Comparison of ENCODE assay signal across 18 cellular contexts in the genomic region with DNA sequence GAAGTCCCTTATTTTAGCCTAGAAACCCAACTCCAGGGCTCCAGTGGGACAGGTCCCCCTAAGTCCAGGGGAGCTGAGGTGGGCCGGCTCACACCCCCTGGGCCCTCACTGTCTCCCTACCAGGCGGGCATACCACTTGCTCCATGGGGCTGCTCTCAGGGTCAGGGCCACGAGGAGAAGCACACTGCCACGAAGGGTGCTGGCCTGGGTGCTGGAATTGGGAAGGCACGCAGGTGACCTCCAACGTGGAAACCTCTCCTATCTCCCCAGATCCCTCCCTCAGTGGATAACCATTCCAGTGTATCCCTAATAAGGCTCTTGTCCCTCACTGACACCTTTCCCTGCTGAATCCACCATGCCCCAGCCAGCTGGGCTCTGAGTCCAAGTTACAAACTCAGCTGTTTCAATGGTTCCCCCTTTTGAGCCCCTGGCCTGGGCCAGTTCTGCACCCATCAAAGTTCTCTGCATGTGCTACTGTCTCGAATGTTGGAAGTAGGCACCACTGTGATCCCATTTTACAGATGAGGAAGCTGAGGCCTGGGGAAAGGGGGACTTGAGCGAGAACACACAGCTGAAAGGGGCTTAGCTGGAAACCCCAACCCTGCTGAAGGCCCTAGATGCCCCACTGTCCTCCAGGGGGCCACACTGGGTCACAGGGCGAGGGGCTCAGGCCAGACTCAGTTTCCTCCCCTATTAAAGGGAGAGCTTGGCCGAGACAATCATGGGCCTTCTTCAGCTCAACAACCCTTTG. TPM values are rescaled to one million over a fixed set of nuclear protein-coding genes. Genes with fewer than 3 reads are reported as not detected.
DNase-seq lines count a peak whose midpoint lies in the region; TF ChIP-seq lines count a peak whose summit lies in the region.
"Had no signal": no experiment of that assay in that cellular context is flagged by ENCODE, and none has a peak within 500 bp of the region (broad histone marks: within the 10 kb centered on the region; RNA-seq: fewer than 3 reads in every experiment).

No MANE protein-coding gene starts in this region.

- H2BK120ac ChIP-seq in H9 (ENCODE audit: low read depth, low read length, poor library complexity, severe bottlenecking) = no peak overlapping the region

- POLR2A ChIA-PET in BJ (lab: Charles Lee) = no interaction called here

- H3K27me3 Mint-ChIP-seq in H9 (ENCODE audit: low read depth) = no peaks in the 10 kb centered on the region; the same call in 1 of the 2 replicates
- H3K27me3 Mint-ChIP-seq in chondrocyte (ENCODE audit: low read depth) = no peaks in the 10 kb centered on the region
- H3K27me3 Mint-ChIP-seq: natural killer cell treated with Interleukin-12 subunit alpha and Interleukin-12 subunit beta and Interleukin-15 and Interleukin-18, amount 100 ng/mL, for 72 hours had no signal

- no peak overlapping the region for H3K18ac ChIP-seq in H9 (ENCODE audit: insufficient read length, low read depth, low read length)

- no peak overlapping the region for H3K14ac ChIP-seq in H9 (ENCODE audit: insufficient read depth, low read length)

- no peak for TF ChIP-seq EP300 in ovary (IDR thresholded peaks at IDR 0.05)

- H4K20me1 ChIP-seq in H9 (ENCODE audit: control insufficient read depth, insufficient read depth, insufficient read length) = no peaks in the 10 kb centered on the region

- no peak overlapping the region for H3K4me2 ChIP-seq in H9 (ENCODE audit: insufficient read depth, insufficient read length, low read length)
- H3K4me2 ChIP-seq: hepatocyte had no signal

- H4K91ac ChIP-seq in H9 (ENCODE audit: insufficient read length, low read depth, low read length) = no peak overlapping the region

- CTCF ChIA-PET in BJ (lab: Yijun Ruan, JAX) = interaction anchor here (0.8 to 2.7 kb wide), 4 partner anchors 15 to 320 kb away, joined by 3 to 7 read pairs (median 4); no protein-coding TSS in a partner anchor

- H2BK12ac ChIP-seq in H9 (ENCODE audit: insufficient read length, low read depth, low read length) = no peak overlapping the region

- no peak overlapping the region for H2BK20ac ChIP-seq in H9 (ENCODE audit: low read depth, low read length, poor library complexity, severe bottlenecking)

- H3K9me3 Mint-ChIP-seq in H9 (no peaks in the 10 kb centered on the region), chondrocyte (ENCODE audit: low read depth) (no peaks in the 10 kb centered on the region)
- H3K9me3 Mint-ChIP-seq: CD8-positive, alpha-beta memory T cell; natural killer cell treated with Interleukin-12 subunit alpha and Interleukin-12 subunit beta and Interleukin-15 and Interleukin-18, amount 100 ng/mL, for 72 hours had no signal

- H3K36me3 ChIP-seq in BJ (ENCODE audit: control insufficient read depth, insufficient read depth, low read length) (no peaks in the 10 kb centered on the region), ovary (no peaks in the 10 kb centered on the region), esophagus squamous epithelium (no peaks in the 10 kb centered on the region)
- H3K36me3 ChIP-seq: prostate gland had no signal

- 0 out of 2 replicates have a peak, but pooled peaks have one; percentile 8 for TF ChIP-seq CTCF in BJ (IDR thresholded peaks at IDR 0.05; ENCODE audit: insufficient read depth, low read depth, low read length)
- peak; percentile 28; the same call in 1 of the 3 replicates for TF ChIP-seq CTCF in H9 (conservative IDR thresholded peaks at IDR 0.05)
- peak; percentile 27 for TF ChIP-seq CTCF in chondrocyte (IDR thresholded peaks at IDR 0.05)
- no peak for TF ChIP-seq CTCF in ovary (IDR thresholded peaks at IDR 0.05)
- TF ChIP-seq CTCF in foreskin fibroblast (IDR thresholded peaks at IDR 0.05; ENCODE audit: low read depth, low read length) = no peak
- no peak for TF ChIP-seq CTCF in esophagus squamous epithelium (IDR thresholded peaks at IDR 0.05)

- intact Hi-C loops in ovary (cut with DNase I) = no loop called here
- intact Hi-C loops in esophagus squamous epithelium (cut with DNase I) = no loop called here

- H3K9ac ChIP-seq in H9 (ENCODE audit: extremely low read depth, insufficient read length, low read length) = no peak overlapping the region

- H2AFZ ChIP-seq in H9 (ENCODE audit: low read length) = no peak overlapping the region
- H2AFZ ChIP-seq: hepatocyte had no signal

- no peaks in the 10 kb centered on the region for H3K79me1 ChIP-seq in H9 (ENCODE audit: insufficient read depth, low read depth, low read length, poor library complexity, severe bottlenecking)

- H3K4me1 ChIP-seq in H9 (ENCODE audit: insufficient read depth, low read length) (no peaks in the 10 kb centered on the region), ovary (ENCODE audit: insufficient read depth) (peaks cover 6% of the 10 kb centered on the region), esophagus squamous epithelium (peaks cover 7 to 49% (median 48%) of the 10 kb centered on the region in 3 donors)
- H3K4me1 ChIP-seq: prostate gland had no signal

- H3K4ac ChIP-seq in H9 (ENCODE audit: low read depth, low read length) = no peak overlapping the region

- H3K27me3 ChIP-seq in BJ (ENCODE audit: control insufficient read depth, insufficient read depth, low read length) (no peaks in the 10 kb centered on the region), H9 (ENCODE audit: insufficient read depth, low read length) (no peaks in the 10 kb centered on the region), ovary (no peaks in the 10 kb centered on the region), esophagus squamous epithelium (peaks cover 0 to 97% (median 0%) of the 10 kb centered on the region in 4 donors)
- H3K27me3 ChIP-seq: hepatocyte had no signal

- no peaks in the 10 kb centered on the region for H3K23me2 ChIP-seq in H9 (ENCODE audit: insufficient read length, low read depth, low read length, poor library complexity, severe bottlenecking)

- H3K36me3 Mint-ChIP-seq in H9 (ENCODE audit: insufficient read depth in 1 of 3, low read depth in 3 of 3) = no peaks in the 10 kb centered on the region
- no peaks in the 10 kb centered on the region for H3K36me3 Mint-ChIP-seq in chondrocyte (ENCODE audit: low read depth)
- H3K36me3 Mint-ChIP-seq: activated CD8-positive, alpha-beta memory T cell treated with anti-CD3 and anti-CD28 coated beads, Interleukin-2, amount 10 ng/mL, durations not matched to agents 7 days and 5 days; CD8-positive, alpha-beta memory T cell; natural killer cell treated with Interleukin-12 subunit alpha and Interleukin-12 subunit beta and Interleukin-15 and Interleukin-18, amount 100 ng/mL, for 72 hours had no signal

- no CpG with 5 or more reads among the region's 10 CpGs for WGBS in H9 (ENCODE audit: extremely low coverage, insufficient read length, low lambda C conversion rate)
- whole genome bisulfite sequencing in ovary, 3 donors = 71 to 75% (median 74%) methylated on average over 10 of the region's 10 CpGs
- WGBS in esophagus squamous epithelium, 2 donors = 73 to 82% methylated on average over 6 of the region's 10 CpGs

- no peak overlapping the region for H2AK5ac ChIP-seq in H9 (ENCODE audit: insufficient read length, low read length)

- H3K27ac Mint-ChIP-seq in H9 = no peak overlapping the region
- H3K27ac Mint-ChIP-seq in chondrocyte (ENCODE audit: unreplicated experiment) = peak overlapping the region; percentile 92
- H3K27ac Mint-ChIP-seq: activated CD8-positive, alpha-beta memory T cell treated with anti-CD3 and anti-CD28 coated beads, Interleukin-2, amount 10 ng/mL, durations not matched to agents 7 days and 5 days; natural killer cell treated with Interleukin-12 subunit alpha and Interleukin-12 subunit beta and Interleukin-15 and Interleukin-18, amount 100 ng/mL, for 72 hours had no signal

- no peak overlapping the region for H3K4me3 Mint-ChIP-seq in H9
- H3K4me3 Mint-ChIP-seq in chondrocyte (ENCODE audit: unreplicated experiment) = no peak overlapping the region
- H3K4me3 Mint-ChIP-seq: activated CD8-positive, alpha-beta memory T cell treated with anti-CD3 and anti-CD28 coated beads, Interleukin-2, amount 10 ng/mL, durations not matched to agents 7 days and 5 days; CD8-positive, alpha-beta memory T cell; natural killer cell treated with Interleukin-12 subunit alpha and Interleukin-12 subunit beta and Interleukin-15 and Interleukin-18, amount 100 ng/mL, for 72 hours had no signal

- H3K56ac ChIP-seq in H9 (ENCODE audit: insufficient read length, low read depth, low read length) = no peak overlapping the region

- H3K27ac ChIP-seq in H9 (ENCODE audit: insufficient read length, low read depth, low read length) (no peak overlapping the region), ovary (no peak overlapping the region), esophagus squamous epithelium (peak overlapping the region in 1 of 4 donors; percentile 54)
- H3K27ac ChIP-seq: hepatocyte had no signal

- H3K4me1 Mint-ChIP-seq in H9 = peaks cover 4 to 7% of the 10 kb centered on the region in 2 experiments; a peak in 3 of 4 replicates
- H3K4me1 Mint-ChIP-seq in chondrocyte (ENCODE audit: low read depth) = peaks cover 65% of the 10 kb centered on the region

- no peak for TF ChIP-seq POLR2A in ovary (IDR thresholded peaks at IDR 0.05)
- TF ChIP-seq POLR2A in esophagus squamous epithelium (IDR thresholded peaks at IDR 0.05) = no peak

- H3K23ac ChIP-seq in H9 (ENCODE audit: insufficient read length, low read depth, low read length) = no peak overlapping the region

- H4K5ac ChIP-seq in H9 (ENCODE audit: insufficient read length, low read depth, low read length) = no peak overlapping the region

- H3K9me3 ChIP-seq in H9 (ENCODE audit: control insufficient read depth, low read depth, low read length) = no peaks in the 10 kb centered on the region
- H3K9me3 ChIP-seq in ovary = no peaks in the 10 kb centered on the region
- H3K9me3 ChIP-seq in esophagus squamous epithelium = no peaks in the 10 kb centered on the region
- H3K9me3 ChIP-seq: prostate gland had no signal

- H4K8ac ChIP-seq in H9 (replicated peaks; ENCODE audit: insufficient read length, low read depth, low read length) = no peak overlapping the region

- no peak overlapping the region for H3T11ph ChIP-seq in H9 (ENCODE audit: low read length)

- H3K4me3 ChIP-seq in BJ (ENCODE audit: low read depth, low read length) (no peak overlapping the region), ovary (peak overlapping the region; percentile 16), foreskin fibroblast (ENCODE audit: low read depth in 1 of 2, low read length in 2 of 2) (no peak overlapping the region), esophagus squamous epithelium (no peak overlapping the region)
- H3K4me3 ChIP-seq: hepatocyte had no signal

- no peaks in the 10 kb centered on the region for H3K79me2 ChIP-seq in H9 (ENCODE audit: insufficient read depth, low read length)
- H3K79me2 ChIP-seq: hepatocyte had no signal

- no peak for DNase-seq in BJ (ENCODE audit: low read depth)
- DNase-seq in H9 = no peak
- no peak for DNase-seq in chondrocyte (ENCODE audit: low spot score)
- DNase-seq in ovary = no peak
- DNase-seq in foreskin fibroblast = no peak
- DNase-seq in T1000 (lab: John Stamatoyannopoulos, UW) = no peak
- no peak for DNase-seq in esophagus squamous epithelium (lab: John Stamatoyannopoulos, UW)
- DNase-seq in NCI-H1930 (lab: John Stamatoyannopoulos, UW) = no peak
- DNase-seq: activated CD8-positive, alpha-beta memory T cell treated with anti-CD3 and anti-CD28 coated beads, Interleukin-2, amount 10 ng/mL, durations not matched to agents 7 days and 5 days; activated effector memory CD4-positive, alpha-beta T cell treated with Interleukin-2 at 50 U/mL for 16 hours; CD8-positive, alpha-beta memory T cell; DMS79; H7; Karpas-422; NCI-H526 had no signal

- no peak overlapping the region for H2BK15ac ChIP-seq in H9 (ENCODE audit: low read depth, low read length)

- no peak overlapping the region for H2BK5ac ChIP-seq in H9 (ENCODE audit: insufficient read length, low read length)

RNA-seq across cellular contexts. Expression of gene SHISAL1, which starts 1.5 kb away (rescaled TPM):
- 0.28 and 0.34 TPM in 2 replicates for polyA plus RNA-seq in BJ (2011; rRNA removed)
- polyA minus RNA-seq in BJ (2011; rRNA and poly(A)+ RNA removed) = 0.36 and 0.38 TPM in 2 replicates
- total RNA-seq in H9 (2021) = 2.9 and 3.0 TPM in 2 replicates
- total RNA-seq in chondrocyte = 7.5 to 20.9 TPM (median 8.3 TPM) in 3 replicates
- 1 to 10 TPM in 4 of 7 donors, under 1 TPM in 3; 0.35 to 4.5 (median 2.0) TPM for total RNA-seq in ovary
- 1 to 10 TPM in 1 of 2 donors, under 1 TPM in 1; 0.33 to 4.2 TPM for polyA plus RNA-seq in ovary
- 1 to 10 TPM in 1 of 4 donors, under 1 TPM in 3; 0.08 to 1.3 (median 0.31) TPM for total RNA-seq in esophagus squamous epithelium
- total RNA-seq: activated CD8-positive, alpha-beta memory T cell treated with anti-CD3 and anti-CD28 coated beads, Interleukin-2, amount 10 ng/mL, durations not matched to agents 7 days and 5 days; CD8-positive, alpha-beta memory T cell; natural killer cell treated with Interleukin-12 subunit alpha and Interleukin-12 subunit beta and Interleukin-15 and Interleukin-18, amount 100 ng/mL, for 72 hours had no signal
- polyA plus RNA-seq: CD8-positive, alpha-beta memory T cell had no signal

Comparison
In these comparisons a context has a peak if more than half of its experiments do, and no peak if none do; other contexts are left out.
1. CTCF ChIP-seq: peak in BJ (single experiment), H9 (single experiment) and chondrocyte (single experiment); none in ovary (0 of 3), foreskin fibroblast (single experiment) and esophagus squamous epithelium (0 of 6).